In genomic region chr13:92612892-92613291, GRCh38 we compare ENCODE assay signal across 1 cellular context.
TF ChIP-seq lines count a peak whose summit lies in the region.

No MANE protein-coding gene starts in this region.

TF ChIP-seq in K562, 482 proteins besides CTCF, POLR2A, EP300 and RAD21 (continued from another document):
- no peak for TF ChIP-seq ZBTB49 (CRISPR knock-in tag; IDR thresholded peaks at IDR 0.05; ENCODE audit: borderline replicate concordance)
- TF ChIP-seq GATA2 (CRISPR knock-in tag; IDR thresholded peaks at IDR 0.05): no peak
- TF ChIP-seq HINFP (tag; conservative IDR thresholded peaks at IDR 0.05; ENCODE audit: low read depth): no peak
- 0 out of 2 replicates have a peak, but pooled peaks have one; percentile 26 for TF ChIP-seq TCFL5 (CRISPR knock-in tag; conservative IDR thresholded peaks at IDR 0.05)
- TF ChIP-seq MTA2 (IDR thresholded peaks at IDR 0.05; ENCODE audit: low read depth): no peak
- TF ChIP-seq ZBTB7A (IDR thresholded peaks at IDR 0.05; ENCODE audit: borderline replicate concordance, control insufficient read depth, low read depth, low read length): no peak
- TF ChIP-seq EWSR1 (IDR thresholded peaks at IDR 0.05; ENCODE audit: borderline replicate concordance, low read depth, partially characterized antibody): peak; percentile 78
- no peak for TF ChIP-seq NCOA2 (IDR thresholded peaks at IDR 0.05; ENCODE audit: partially characterized antibody in 2 of 2)
- 0 out of 2 replicates have a peak, but pooled peaks have one; percentile 44 for TF ChIP-seq ESRRB (CRISPR knock-in tag; IDR thresholded peaks at IDR 0.05; ENCODE audit: borderline replicate concordance)
- TF ChIP-seq SMARCB1 (IDR thresholded peaks at IDR 0.05; ENCODE audit: insufficient read length, low read depth): no peak
- no peak for TF ChIP-seq TRIM25 (IDR thresholded peaks at IDR 0.05; ENCODE audit: borderline replicate concordance)
- no peak for TF ChIP-seq RBM15 (IDR thresholded peaks at IDR 0.05; ENCODE audit: insufficient read depth, low read length)
- TF ChIP-seq HMG20A (CRISPR knock-in tag; conservative IDR thresholded peaks at IDR 0.05): peak; percentile 69; the same call in 1 of the 2 replicates
- TF ChIP-seq RBFOX2 (IDR thresholded peaks at IDR 0.05; ENCODE audit: low read depth, low read length): no peak
- no peak for TF ChIP-seq XRCC4 (IDR thresholded peaks at IDR 0.05; ENCODE audit: extremely low read depth, insufficient read depth, insufficient read length)
- TF ChIP-seq BCLAF1 (IDR thresholded peaks at IDR 0.05; ENCODE audit: borderline replicate concordance in 1 of 2, control insufficient read depth in 1 of 2, low read depth in 2 of 2, low read length in 1 of 2): no peak
